ENCODE assay signal across 9 cellular contexts in the genomic region with DNA sequence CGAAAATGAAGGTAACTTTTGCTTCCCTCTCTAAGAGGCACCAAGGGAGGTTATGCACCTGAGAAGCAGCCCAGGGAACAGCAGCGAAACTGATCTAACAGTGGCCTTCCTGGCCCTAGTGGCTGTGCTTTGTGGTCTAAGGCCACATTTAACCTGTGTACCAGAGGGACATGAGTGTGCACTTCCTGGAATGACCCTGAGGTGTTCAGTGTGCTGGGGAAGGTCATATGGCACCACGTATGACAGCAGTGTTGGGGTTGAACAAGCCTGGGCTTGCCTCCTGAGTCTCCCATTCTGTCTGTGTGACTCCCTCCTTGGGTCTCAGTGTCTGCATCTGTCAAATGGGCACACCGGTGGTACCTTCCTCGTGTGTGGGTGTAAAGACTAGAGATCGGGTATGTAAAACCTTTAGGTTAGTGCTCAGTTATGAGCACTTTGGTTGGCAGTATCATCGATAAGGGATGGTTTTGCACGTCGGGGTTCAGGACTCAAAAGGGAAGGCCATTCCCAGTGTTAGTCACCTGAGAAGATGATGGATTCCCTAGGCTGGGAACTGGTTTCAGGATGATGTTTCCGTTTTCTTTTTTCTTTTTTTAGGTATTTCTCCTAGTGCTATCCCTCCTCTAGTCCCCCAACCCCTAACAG. TPM values are rescaled to one million over a fixed set of nuclear protein-coding genes. Genes with fewer than 3 reads are reported as not detected.
DNase-seq lines count a peak whose midpoint lies in the region; ATAC-seq and TF ChIP-seq lines count a peak whose summit lies in the region.
"Had no signal": no experiment of that assay in that cellular context is flagged by ENCODE, and none has a peak within 500 bp of the region (broad histone marks: within the 10 kb centered on the region; RNA-seq: fewer than 3 reads in every experiment).

No MANE protein-coding gene starts in this region.

- BruUV-seq in OCI-LY7 (replicated peaks; lab: Mats Ljungman, UMichigan) = no TSS peak

- H3K9me3 ChIP-seq in OCI-LY7 (ENCODE audit: low read length) = no peaks in the 10 kb centered on the region
- H3K9me3 ChIP-seq: pancreas had no signal

- peak overlapping the region; percentile 68 for H3K4me2 ChIP-seq in OCI-LY7 (ENCODE audit: low read length)

- peaks cover 93% of the 10 kb centered on the region for H3K4me1 ChIP-seq in OCI-LY7 (ENCODE audit: insufficient read depth, low read length, poor library complexity, severe bottlenecking)
- H3K4me1 ChIP-seq: pancreas had no signal

- POLR2A ChIA-PET in OCI-LY7 (lab: Charles Lee) = interaction anchor here (1.3 to 2.7 kb wide), 4 partner anchors 8 to 72 kb away, joined by 3 to 22 read pairs (median 11); no protein-coding TSS in a partner anchor
- POLR2A ChIA-PET in naive thymus-derived CD8-positive, alpha-beta T cell (lab: Charles Lee) = no interaction called here

- DNase-seq in stimulated activated naive CD8-positive, alpha-beta T cell treated with anti-CD3 and anti-CD28 coated beads, Interleukin-15, Interleukin-2, amounts not matched to agents 100 U/mL and 50 U/mL, for 24 hours = no peak
- no peak for DNase-seq in stimulated activated naive CD8-positive, alpha-beta T cell treated with anti-CD3 and anti-CD28 coated beads, Interleukin-15, amount 100 ng/mL, for 72 hours
- DNase-seq in OCI-LY7 (ENCODE audit: low spot score) (peak; percentile 68), KG1 (lab: John Stamatoyannopoulos, UW) (no peak), inferior parietal cortex (ENCODE audit: extremely low spot score) (no peak), NCI-H128 (lab: John Stamatoyannopoulos, UW; ENCODE audit: unreplicated experiment) (no peak)
- DNase-seq in naive thymus-derived CD8-positive, alpha-beta T cell = no peak
- DNase-seq: pancreas had no signal

- H3K4me3 Mint-ChIP-seq in stimulated activated naive CD8-positive, alpha-beta T cell treated with anti-CD3 and anti-CD28 coated beads, Interleukin-15, amount 100 ng/mL, for 72 hours = no peak overlapping the region
- peak overlapping the region in 2 of 10 donors; percentile 20 to 38 for H3K4me3 Mint-ChIP-seq in naive thymus-derived CD8-positive, alpha-beta T cell

- peak overlapping the region; percentile 95 for H3K27ac ChIP-seq in OCI-LY7 (ENCODE audit: low read depth, low read length, poor library complexity, severe bottlenecking)
- H3K27ac ChIP-seq: pancreas had no signal

- H4K20me1 ChIP-seq in OCI-LY7 (ENCODE audit: insufficient read depth, low read length) = no peaks in the 10 kb centered on the region

- H2AFZ ChIP-seq in OCI-LY7 (ENCODE audit: low read length) = no peak overlapping the region

- H3K36me3 ChIP-seq in OCI-LY7 (ENCODE audit: insufficient read depth, low read length) = peaks cover 48% of the 10 kb centered on the region
- H3K36me3 ChIP-seq: pancreas had no signal

- peak overlapping the region; percentile 50 for H3K4me3 ChIP-seq in OCI-LY7 (ENCODE audit: low read depth, low read length, poor library complexity, severe bottlenecking)
- H3K4me3 ChIP-seq: pancreas had no signal

- no peak overlapping the region for H3K27ac Mint-ChIP-seq in stimulated activated naive CD8-positive, alpha-beta T cell treated with anti-CD3 and anti-CD28 coated beads, Interleukin-15, amount 100 ng/mL, for 72 hours
- peak overlapping the region in 3 of 10 donors; percentile 43 to 84 (median 80) for H3K27ac Mint-ChIP-seq in naive thymus-derived CD8-positive, alpha-beta T cell

- intact Hi-C loops in OCI-LY7 (cut with micrococcal nuclease; ENCODE audit: unreplicated experiment) = no loop called here

- peak; percentile 9 for ATAC-seq in stimulated activated naive CD8-positive, alpha-beta T cell treated with anti-CD3 and anti-CD28 coated beads, Interleukin-15, Interleukin-2, amounts not matched to agents 100 U/mL and 50 U/mL, for 24 hours
- no peak for ATAC-seq in stimulated activated naive CD8-positive, alpha-beta T cell treated with anti-CD3 and anti-CD28 coated beads, Interleukin-15, amount 100 ng/mL, for 72 hours
- peak; percentile 27 for ATAC-seq in HG02852 (IDR thresholded peaks at IDR 0.05; ENCODE audit: unreplicated experiment)
- ATAC-seq in naive thymus-derived CD8-positive, alpha-beta T cell = no peak
- ATAC-seq: pancreas had no signal

- peaks cover 88% of the 10 kb centered on the region for H3K79me2 ChIP-seq in OCI-LY7 (ENCODE audit: insufficient read depth, low read depth, low read length)

- peaks cover 0 to 8% (median 0%) of the 10 kb centered on the region in 3 donors for H3K36me3 Mint-ChIP-seq in naive thymus-derived CD8-positive, alpha-beta T cell

- H3K27me3 Mint-ChIP-seq in stimulated activated naive CD8-positive, alpha-beta T cell treated with anti-CD3 and anti-CD28 coated beads, Interleukin-15, amount 100 ng/mL, for 72 hours = peaks cover 24% of the 10 kb centered on the region
- H3K27me3 Mint-ChIP-seq in naive thymus-derived CD8-positive, alpha-beta T cell = peaks cover 0 to 4% (median 0%) of the 10 kb centered on the region in 5 donors

- no peak for TF ChIP-seq CTCF in OCI-LY7 (conservative IDR thresholded peaks at IDR 0.05; ENCODE audit: low read length)

- CTCF ChIA-PET in OCI-LY7 (lab: Charles Lee; ENCODE audit: unreplicated experiment) = no interaction called here

- peaks cover 39% of the 10 kb centered on the region for H3K4me1 Mint-ChIP-seq in stimulated activated naive CD8-positive, alpha-beta T cell treated with anti-CD3 and anti-CD28 coated beads, Interleukin-15, amount 100 ng/mL, for 72 hours
- peaks cover 0 to 89% (median 1%) of the 10 kb centered on the region in 4 donors for H3K4me1 Mint-ChIP-seq in naive thymus-derived CD8-positive, alpha-beta T cell

- peaks cover 0 to 11% of the 10 kb centered on the region in 2 donors for H3K9me3 Mint-ChIP-seq in stimulated activated naive CD8-positive, alpha-beta T cell treated with anti-CD3 and anti-CD28 coated beads, Interleukin-15, amount 100 ng/mL, for 72 hours
- H3K9me3 Mint-ChIP-seq in naive thymus-derived CD8-positive, alpha-beta T cell = peaks cover 0 to 15% (median 0%) of the 10 kb centered on the region in 9 donors

- H3K9me2 ChIP-seq in OCI-LY7 (ENCODE audit: insufficient read depth, low read length) = no peaks in the 10 kb centered on the region

RNA-seq across cellular contexts. Expression of gene PLCG2, which starts 31.9 kb away (rescaled TPM):
- 196 and 198 TPM in 2 replicates for total RNA-seq in OCI-LY7 (2014; rRNA removed; shearing (Covaris generic))
- total RNA-seq in OCI-LY7 (2022) = 464 and 485 TPM in 2 replicates
- total RNA-seq in naive thymus-derived CD8-positive, alpha-beta T cell = 10 to 100 TPM; 12.1 to 12.5 TPM
- 1 to 10 TPM in 1 of 3 donors, under 1 TPM in 2; 0.11 to 8.7 (median 0.19) TPM for polyA plus RNA-seq in naive thymus-derived CD8-positive, alpha-beta T cell

Comparison
In these comparisons a context has a peak if more than half of its experiments do, and no peak if none do; other contexts are left out.
1. ATAC-seq: peak in stimulated activated naive CD8-positive, alpha-beta T cell treated with anti-CD3 and anti-CD28 coated beads, Interleukin-15, Interleukin-2, amounts not matched to agents 100 U/mL and 50 U/mL, for 24 hours (single experiment) and HG02852 (single experiment); none in stimulated activated naive CD8-positive, alpha-beta T cell treated with anti-CD3 and anti-CD28 coated beads, Interleukin-15, amount 100 ng/mL, for 72 hours (single experiment) and naive thymus-derived CD8-positive, alpha-beta T cell (0 of 2).
2. RNA of gene PLCG2, which starts 31.9 kb away (total RNA-seq): 196 to 485 TPM in OCI-LY7; 12.1 to 12.5 TPM in naive thymus-derived CD8-positive, alpha-beta T cell; every median in the first group is over 10 times any median in the second.